ENCODE assay signal across 8 cellular contexts in genomic region chr2:143161982-143162837, GRCh38. TPM values are rescaled to one million over a fixed set of nuclear protein-coding genes. Genes with fewer than 3 reads are reported as not detected.
DNase-seq lines count a peak whose midpoint lies in the region; ATAC-seq and TF ChIP-seq lines count a peak whose summit lies in the region.

No MANE protein-coding gene starts in this region.

- WGBS in sigmoid colon, 2 donors = 47 to 64% methylated on average over 12 of the region's 12 CpGs

- no peak for TF ChIP-seq EP300 in sigmoid colon (IDR thresholded peaks at IDR 0.05)

- H3K36me3 Mint-ChIP-seq in Caco-2 (ENCODE audit: insufficient read depth, unreplicated experiment) = no peaks in the 10 kb centered on the region

- H3K4me3 ChIP-seq in Caco-2 (ENCODE audit: low read depth, low read length) (no peak overlapping the region), OCI-LY3 (ENCODE audit: low read length) (no peak overlapping the region), sigmoid colon (no peak overlapping the region)

- ATAC-seq in GM19328 (IDR thresholded peaks at IDR 0.05; ENCODE audit: unreplicated experiment) (peak; percentile 62), HG03378 (IDR thresholded peaks at IDR 0.05; ENCODE audit: unreplicated experiment) (peak; percentile 54)

- H2AFZ ChIP-seq in OCI-LY3 (ENCODE audit: low read depth, low read length) = no peak overlapping the region

- no peaks in the 10 kb centered on the region; the same call in 1 of the 2 replicates for H3K27me3 ChIP-seq in Caco-2 (replicated peaks; ENCODE audit: control insufficient read depth, insufficient read depth, low read length)
- H3K27me3 ChIP-seq in OCI-LY3 (ENCODE audit: low read depth, low read length) = no peaks in the 10 kb centered on the region
- no peaks in the 10 kb centered on the region for H3K27me3 ChIP-seq in sigmoid colon

- intact Hi-C loops in Caco-2 (cut with micrococcal nuclease; ENCODE audit: unreplicated experiment) (loop anchor here (1.0 to 2.0 kb wide), 6 partner anchors 43 to 127 kb away; no protein-coding TSS in a partner anchor), sigmoid colon (cut with DNase I) (loop anchor here (5.0 kb wide), 1 partner anchor 95 kb away; no protein-coding TSS in a partner anchor)

- no peak overlapping the region for H3K4me3 Mint-ChIP-seq in Caco-2 (ENCODE audit: unreplicated experiment)

- H3K79me2 ChIP-seq in OCI-LY3 (ENCODE audit: low read length) = peaks cover 6% of the 10 kb centered on the region

- H3K9me3 Mint-ChIP-seq in Caco-2 (ENCODE audit: unreplicated experiment) = no peaks in the 10 kb centered on the region

- peak; percentile 50 to 55 for DNase-seq in Caco-2
- peak; percentile 84 for DNase-seq in activated effector memory CD4-positive, alpha-beta T cell treated with anti-CD3 and anti-CD28 coated beads, Interleukin-2, amount 50 U/mL, for 16 hours
- peak; percentile 7 for DNase-seq in glomerular endothelial cell (ENCODE audit: extremely low read depth, low read depth, low spot score)
- DNase-seq in sigmoid colon = no peak
- DNase-seq in GOT3 (lab: John Stamatoyannopoulos, UW) = no peak

- H3K27ac Mint-ChIP-seq in Caco-2 (ENCODE audit: unreplicated experiment) = no peak overlapping the region

- no peak overlapping the region for H3K4me2 ChIP-seq in OCI-LY3 (ENCODE audit: low read length)

- H3K4me1 ChIP-seq in Caco-2 = no peaks in the 10 kb centered on the region
- peaks cover 13% of the 10 kb centered on the region for H3K4me1 ChIP-seq in OCI-LY3 (ENCODE audit: low read length)
- H3K4me1 ChIP-seq in sigmoid colon = no peaks in the 10 kb centered on the region

- BruUV-seq in Caco-2 (replicated peaks; lab: Mats Ljungman, UMichigan) = no TSS peak

- H3K9me3 ChIP-seq in Caco-2 (no peaks in the 10 kb centered on the region), OCI-LY3 (ENCODE audit: insufficient read depth, low read length) (no peaks in the 10 kb centered on the region), sigmoid colon (no peaks in the 10 kb centered on the region)

- no peak overlapping the region for H3K9ac ChIP-seq in OCI-LY3 (ENCODE audit: low read length)

- peaks cover 23% of the 10 kb centered on the region for H3K27me3 Mint-ChIP-seq in Caco-2 (ENCODE audit: insufficient read depth, unreplicated experiment)

- peaks cover 26% of the 10 kb centered on the region for H4K20me1 ChIP-seq in OCI-LY3 (ENCODE audit: insufficient read depth, low read length)

- H3K27ac ChIP-seq in OCI-LY3 (ENCODE audit: low read length) (no peak overlapping the region), sigmoid colon (no peak overlapping the region)

- POLR2A ChIA-PET in Caco-2 (lab: Charles Lee) = no interaction called here

- no peaks in the 10 kb centered on the region for H3K4me1 Mint-ChIP-seq in Caco-2 (ENCODE audit: low read depth, unreplicated experiment)

- H3K36me3 ChIP-seq in Caco-2 (ENCODE audit: control insufficient read depth, insufficient read depth, low read length) (no peaks in the 10 kb centered on the region), OCI-LY3 (replicated peaks; ENCODE audit: low read depth, low read length) (peaks cover 4% of the 10 kb centered on the region), sigmoid colon (no peaks in the 10 kb centered on the region)

- no peak for TF ChIP-seq POLR2A in sigmoid colon (IDR thresholded peaks at IDR 0.05)

- peak; percentile 52 to 82 for TF ChIP-seq CTCF in Caco-2 (IDR thresholded peaks at IDR 0.05; ENCODE audit: insufficient read depth in 1 of 2, low read depth in 1 of 2, low read length in 1 of 2, severe bottlenecking in 1 of 2, unreplicated experiment in 1 of 2)
- peak; percentile 61 for TF ChIP-seq CTCF in OCI-LY3 (IDR thresholded peaks at IDR 0.05; ENCODE audit: low read depth, low read length)
- TF ChIP-seq CTCF in sigmoid colon (IDR thresholded peaks at IDR 0.05) = peak; percentile 9 to 45 (median 32)

- CTCF ChIA-PET in Caco-2 (lab: Charles Lee) = interaction anchor here (0.6 to 1.4 kb wide), 5 partner anchors 60 to 122 kb away, joined by 3 to 5 read pairs (median 4); no protein-coding TSS in a partner anchor

RNA-seq across cellular contexts. Expression of gene ARHGAP15, which starts 33.0 kb away (rescaled TPM):
- total RNA-seq in Caco-2 (2022) (not detected in 2 replicates), glomerular endothelial cell (not detected in 2 replicates), sigmoid colon (10 to 100 TPM in 1 of 4 donors, 1 to 10 TPM in 3; 4.8 to 11.1 (median 7.8) TPM)
- polyA plus RNA-seq in sigmoid colon = 10 to 100 TPM in 1 of 3 donors, 1 to 10 TPM in 2; 3.7 to 16.4 (median 6.0) TPM

Comparison
In these comparisons a context has a peak if more than half of its experiments do, and no peak if none do; other contexts are left out.
1. DNase-seq: peak in Caco-2 (2 of 2), activated effector memory CD4-positive, alpha-beta T cell treated with anti-CD3 and anti-CD28 coated beads, Interleukin-2, amount 50 U/mL, for 16 hours (single experiment) and glomerular endothelial cell (single experiment); none in sigmoid colon (single experiment) and GOT3 (single experiment).
2. Peak in every context shown above with its lines, with median percentiles within 50 percentile points of each other: CTCF ChIP-seq.